32 cellular contexts compared by ENCODE assay signal in the genomic region with DNA sequence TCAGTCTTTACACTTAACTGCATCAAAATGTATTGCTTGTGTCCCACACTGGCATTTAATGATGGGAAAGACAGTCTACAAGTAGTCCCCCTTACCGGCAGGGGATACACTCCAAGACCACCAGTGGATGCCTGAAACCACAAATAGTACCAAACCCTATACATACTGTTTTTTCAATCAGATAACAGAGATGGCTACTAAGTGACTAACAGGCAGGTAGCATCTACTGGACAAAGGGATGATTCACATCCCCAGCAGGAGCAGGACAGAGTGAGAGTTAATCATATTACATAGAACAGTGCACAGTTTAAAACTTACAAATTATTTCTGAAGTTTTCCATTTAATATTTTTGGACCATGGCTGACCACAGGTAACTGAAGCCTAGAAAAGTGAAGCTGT. TPM values are rescaled to one million over a fixed set of nuclear protein-coding genes. Genes with fewer than 3 reads are reported as not detected.
DNase-seq lines count a peak whose midpoint lies in the region; ATAC-seq, FAIRE-seq and TF ChIP-seq lines count a peak whose summit lies in the region.
"Had no signal": no experiment of that assay in that cellular context is flagged by ENCODE, and none has a peak within 500 bp of the region (broad histone marks: within the 10 kb centered on the region; RNA-seq: fewer than 3 reads in every experiment).

No MANE protein-coding gene starts in this region.

- CTCF ChIA-PET in activated naive CD4-positive, alpha-beta T cell treated with anti-CD3 and anti-CD28 coated beads for 36 hours (lab: Charles Lee) = interaction anchor here (0.7 kb wide), 1 partner anchor 14 kb away, joined by 3 read pairs; no protein-coding TSS in a partner anchor
- CTCF ChIA-PET in CD4-positive, alpha-beta T cell (lab: Charles Lee) = no interaction called here

- H3K27me3 ChIP-seq in bronchial epithelial cell (ENCODE audit: control insufficient read depth, insufficient read depth, low read length) = no peaks in the 10 kb centered on the region
- no peaks in the 10 kb centered on the region for H3K27me3 ChIP-seq in CD4-positive, alpha-beta T cell (ENCODE audit: control insufficient read depth, insufficient read depth, low read length)
- H3K27me3 ChIP-seq: BE2C, dorsolateral prefrontal cortex, tibial artery had no signal

- no peak overlapping the region for H3K27ac ChIP-seq in CD4-positive, alpha-beta T cell (ENCODE audit: low read depth, low read length)
- H3K27ac ChIP-seq: dorsolateral prefrontal cortex, SK-N-MC, tibial artery, WERI-Rb-1 had no signal

- peaks cover 19% of the 10 kb centered on the region for H3K9me3 ChIP-seq in CD4-positive, alpha-beta T cell (ENCODE audit: control insufficient read depth, low read length)

- H3K4me3 ChIP-seq in bronchial epithelial cell (ENCODE audit: low read depth, low read length) = no peak overlapping the region
- H3K4me3 ChIP-seq: dorsolateral prefrontal cortex, SK-N-MC, smooth muscle cell, tibial artery had no signal

- intact Hi-C loops in activated naive CD4-positive, alpha-beta T cell treated with anti-CD3 and anti-CD28 coated beads for 36 hours (cut with micrococcal nuclease) = no loop called here
- intact Hi-C loops in CD4-positive, alpha-beta T cell (cut with DNase I, micrococcal nuclease) = no loop called here

- H3K4me1 Mint-ChIP-seq in activated naive CD4-positive, alpha-beta T cell treated with anti-CD3 and anti-CD28 coated beads for 36 hours (ENCODE audit: low read depth) = peaks cover 74% of the 10 kb centered on the region
- H3K4me1 Mint-ChIP-seq in CD4-positive, alpha-beta T cell (ENCODE audit: low read depth) = peaks cover 76% of the 10 kb centered on the region

- H3K4me3 Mint-ChIP-seq in activated naive CD4-positive, alpha-beta T cell treated with anti-CD3 and anti-CD28 coated beads for 36 hours = no peak overlapping the region
- H3K4me3 Mint-ChIP-seq in CD4-positive, alpha-beta T cell = no peak overlapping the region
- H3K4me3 Mint-ChIP-seq: central memory CD8-positive, alpha-beta T cell had no signal

- no peak for ATAC-seq in GM21515 (IDR thresholded peaks at IDR 0.05; ENCODE audit: unreplicated experiment)
- ATAC-seq in CD4-positive, alpha-beta T cell (ENCODE audit: poor library complexity) = no peak

- POLR2A ChIA-PET in CD4-positive, alpha-beta T cell (lab: Charles Lee) = no interaction called here

- H3K36me3 Mint-ChIP-seq in activated naive CD4-positive, alpha-beta T cell treated with anti-CD3 and anti-CD28 coated beads for 36 hours (ENCODE audit: low read depth) = peaks cover 83% of the 10 kb centered on the region
- H3K36me3 Mint-ChIP-seq in CD4-positive, alpha-beta T cell (ENCODE audit: low read depth) = peaks cover 80% of the 10 kb centered on the region

- FAIRE-seq in bronchial epithelial cell (lab: Jason Lieb, UNC) = no peak
- FAIRE-seq: A204.1, frontal cortex, H1, islet of Langerhans had no signal

- peaks cover 35% of the 10 kb centered on the region for H3K9me3 Mint-ChIP-seq in activated naive CD4-positive, alpha-beta T cell treated with anti-CD3 and anti-CD28 coated beads for 36 hours
- H3K9me3 Mint-ChIP-seq in CD4-positive, alpha-beta T cell = peaks cover 14% of the 10 kb centered on the region

- peak overlapping the region; percentile 37 for H3K27ac Mint-ChIP-seq in activated naive CD4-positive, alpha-beta T cell treated with anti-CD3 and anti-CD28 coated beads for 36 hours
- H3K27ac Mint-ChIP-seq in CD4-positive, alpha-beta T cell = no peak overlapping the region

- H3K27me3 Mint-ChIP-seq in activated naive CD4-positive, alpha-beta T cell treated with anti-CD3 and anti-CD28 coated beads for 36 hours (ENCODE audit: low read depth) = no peaks in the 10 kb centered on the region
- H3K27me3 Mint-ChIP-seq in CD4-positive, alpha-beta T cell = no peaks in the 10 kb centered on the region
- H3K27me3 Mint-ChIP-seq: central memory CD8-positive, alpha-beta T cell had no signal

- peaks cover 1% of the 10 kb centered on the region for H3K36me3 ChIP-seq in bronchial epithelial cell (ENCODE audit: control insufficient read depth, insufficient read depth, low read length)

- no peak for DNase-seq in activated naive CD4-positive, alpha-beta T cell treated with anti-CD3 and anti-CD28 coated beads for 36 hours
- DNase-seq in activated naive CD4-positive, alpha-beta T cell (lab: John Stamatoyannopoulos, UW) = no peak
- DNase-seq in RPMI7951 (ENCODE audit: low read depth) = peak; percentile 8
- peak; percentile 41 for DNase-seq in bronchial epithelial cell (ENCODE audit: low read depth)
- peak; percentile 18 for DNase-seq in renal cortical epithelial cell (ENCODE audit: low read depth)
- DNase-seq in NCI-H748 treated with DMSO at 0.1 percent for 48 hours (lab: John Stamatoyannopoulos, UW) = no peak
- DNase-seq in CD4-positive, alpha-beta T cell = no peak
- DNase-seq: activated CD4-positive, alpha-beta T cell treated with anti-CD3 and anti-CD28 coated beads, Interleukin-2, amount 50 U/mL, for 4 hours; activated naive CD4-positive, alpha-beta T cell treated with Interleukin-2 at 50 U/mL for 16 hours; anterior cingulate cortex; BE2C; Caco-2; DND-41; dorsolateral prefrontal cortex; erythroblast; hippocampal formation; NCI-H1105 treated with DMSO at 0.1 percent for 48 hours; NCI-H2107; NCI-H510A; NK-92 treated with Interleukin-12 subunit alpha and Interleukin-12 subunit beta, amount 100 ng/mL, for 24 hours; stimulated activated CD4-positive, alpha-beta T cell treated with anti-CD3 and anti-CD28 coated beads, Interleukin-2, amount 100 ng/mL, for 48 hours; stimulated activated naive CD4-positive, alpha-beta T cell treated with Interleukin-2 at 50 U/mL for 16 hours; tibial artery; WERI-Rb-1 had no signal

- no peak for TF ChIP-seq CTCF in bronchial epithelial cell (IDR thresholded peaks at IDR 0.05; ENCODE audit: insufficient read depth, low read length, severe bottlenecking)
- TF ChIP-seq CTCF in CD4-positive, alpha-beta T cell (IDR thresholded peaks at IDR 0.05) = no peak

RNA-seq across cellular contexts. Expression of a gene that starts 13.2 kb away (rescaled TPM):
- 10 to 100 TPM; 50.4 to 53.1 TPM for total RNA-seq in activated naive CD4-positive, alpha-beta T cell treated with anti-CD3 and anti-CD28 coated beads for 36 hours
- 51.7 and 52.3 TPM in 2 replicates for total RNA-seq in RPMI7951 (2014; rRNA removed; shearing (Covaris generic))
- total RNA-seq in bronchial epithelial cell = 10.8 and 26.9 TPM in 2 replicates
- 54.5 and 60.6 TPM in 2 replicates for total RNA-seq in renal cortical epithelial cell
- 100 to 1,000 TPM; 158 to 161 TPM for total RNA-seq in CD4-positive, alpha-beta T cell

RNA-seq across cellular contexts. Expression of a gene that starts 54.1 kb away (rescaled TPM):
- total RNA-seq in activated naive CD4-positive, alpha-beta T cell treated with anti-CD3 and anti-CD28 coated beads for 36 hours = 10 to 100 TPM; 43.6 to 49.8 TPM
- total RNA-seq in RPMI7951 (2014; rRNA removed; shearing (Covaris generic)) = 25.9 and 53.5 TPM in 2 replicates
- total RNA-seq in bronchial epithelial cell (40.8 and 54.0 TPM in 2 replicates), renal cortical epithelial cell (23.8 and 95.5 TPM in 2 replicates)
- total RNA-seq in CD4-positive, alpha-beta T cell = 100 to 1,000 TPM; 114 to 115 TPM

Comparison
In these comparisons a context has a peak if more than half of its experiments do, and no peak if none do; other contexts are left out.
1. DNase-seq: peak in RPMI7951 (single experiment), bronchial epithelial cell (single experiment) and renal cortical epithelial cell (single experiment); none in activated naive CD4-positive, alpha-beta T cell treated with anti-CD3 and anti-CD28 coated beads for 36 hours (single experiment), activated naive CD4-positive, alpha-beta T cell (0 of 4), NCI-H748 treated with DMSO at 0.1 percent for 48 hours (single experiment) and CD4-positive, alpha-beta T cell (0 of 10).